1 cellular context compared by ENCODE assay signal in the genomic region with DNA sequence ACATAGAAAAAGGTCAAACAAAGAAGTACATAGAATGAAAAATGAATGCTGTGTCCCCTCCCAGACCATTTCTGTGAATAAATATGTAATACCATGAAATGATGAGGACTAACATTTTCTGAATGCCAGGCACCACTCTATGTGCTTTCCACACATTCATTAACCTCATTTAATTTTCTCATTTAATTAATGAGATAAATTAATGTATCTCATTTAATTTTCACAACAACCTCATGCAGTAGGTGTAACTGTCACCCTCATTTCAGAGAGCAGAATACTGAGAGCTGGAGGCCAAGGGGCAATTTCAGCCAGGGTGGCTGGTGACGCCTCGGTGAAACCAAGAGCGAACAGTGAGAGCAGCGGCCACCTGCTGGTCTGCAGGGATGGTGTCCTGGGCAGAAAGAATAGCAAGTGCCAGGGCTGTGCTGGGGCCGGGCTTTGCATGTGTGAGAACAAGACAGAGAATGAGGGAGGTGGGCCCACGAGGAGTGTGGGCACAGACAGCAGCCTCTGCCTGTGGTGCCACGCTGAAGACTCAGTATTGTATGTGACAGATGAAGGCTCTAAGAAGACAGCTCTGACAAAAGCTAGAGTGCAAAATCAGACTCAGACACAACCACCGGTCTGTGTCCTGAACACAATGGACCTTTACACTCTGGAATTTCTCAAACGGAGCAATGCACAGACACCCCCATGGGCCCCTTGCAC.
TF ChIP-seq lines count a peak whose summit lies in the region.

No MANE protein-coding gene starts in this region.

TF ChIP-seq in HepG2, 621 proteins besides CTCF, POLR2A, EP300 and RAD21 (continued from another document and continues in another):
- TF ChIP-seq, protein P1, sequence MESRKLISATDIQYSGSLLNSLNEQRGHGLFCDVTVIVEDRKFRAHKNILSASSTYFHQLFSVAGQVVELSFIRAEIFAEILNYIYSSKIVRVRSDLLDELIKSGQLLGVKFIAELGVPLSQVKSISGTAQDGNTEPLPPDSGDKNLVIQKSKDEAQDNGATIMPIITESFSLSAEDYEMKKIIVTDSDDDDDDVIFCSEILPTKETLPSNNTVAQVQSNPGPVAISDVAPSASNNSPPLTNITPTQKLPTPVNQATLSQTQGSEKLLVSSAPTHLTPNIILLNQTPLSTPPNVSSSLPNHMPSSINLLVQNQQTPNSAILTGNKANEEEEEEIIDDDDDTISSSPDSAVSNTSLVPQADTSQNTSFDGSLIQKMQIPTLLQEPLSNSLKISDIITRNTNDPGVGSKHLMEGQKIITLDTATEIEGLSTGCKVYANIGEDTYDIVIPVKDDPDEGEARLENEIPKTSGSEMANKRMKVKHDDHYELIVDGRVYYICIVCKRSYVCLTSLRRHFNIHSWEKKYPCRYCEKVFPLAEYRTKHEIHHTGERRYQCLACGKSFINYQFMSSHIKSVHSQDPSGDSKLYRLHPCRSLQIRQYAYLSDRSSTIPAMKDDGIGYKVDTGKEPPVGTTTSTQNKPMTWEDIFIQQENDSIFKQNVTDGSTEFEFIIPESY (CRISPR knock-in tag; IDR thresholded peaks at IDR 0.05), result 0 out of 2 replicates have a peak, but pooled peaks have one; percentile 11
- peak; percentile 79; the same call in 1 of the 2 replicates for TF ChIP-seq HNRNPL (IDR thresholded peaks at IDR 0.05; ENCODE audit: low read depth, low read length)
- TF ChIP-seq, protein P2, sequence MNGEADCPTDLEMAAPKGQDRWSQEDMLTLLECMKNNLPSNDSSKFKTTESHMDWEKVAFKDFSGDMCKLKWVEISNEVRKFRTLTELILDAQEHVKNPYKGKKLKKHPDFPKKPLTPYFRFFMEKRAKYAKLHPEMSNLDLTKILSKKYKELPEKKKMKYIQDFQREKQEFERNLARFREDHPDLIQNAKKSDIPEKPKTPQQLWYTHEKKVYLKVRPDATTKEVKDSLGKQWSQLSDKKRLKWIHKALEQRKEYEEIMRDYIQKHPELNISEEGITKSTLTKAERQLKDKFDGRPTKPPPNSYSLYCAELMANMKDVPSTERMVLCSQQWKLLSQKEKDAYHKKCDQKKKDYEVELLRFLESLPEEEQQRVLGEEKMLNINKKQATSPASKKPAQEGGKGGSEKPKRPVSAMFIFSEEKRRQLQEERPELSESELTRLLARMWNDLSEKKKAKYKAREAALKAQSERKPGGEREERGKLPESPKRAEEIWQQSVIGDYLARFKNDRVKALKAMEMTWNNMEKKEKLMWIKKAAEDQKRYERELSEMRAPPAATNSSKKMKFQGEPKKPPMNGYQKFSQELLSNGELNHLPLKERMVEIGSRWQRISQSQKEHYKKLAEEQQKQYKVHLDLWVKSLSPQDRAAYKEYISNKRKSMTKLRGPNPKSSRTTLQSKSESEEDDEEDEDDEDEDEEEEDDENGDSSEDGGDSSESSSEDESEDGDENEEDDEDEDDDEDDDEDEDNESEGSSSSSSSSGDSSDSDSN (CRISPR knock-in tag; IDR thresholded peaks at IDR 0.05), result 0 out of 2 replicates have a peak, but pooled peaks have one; percentile 30
- TF ChIP-seq ZNF143 (CRISPR knock-in tag; IDR thresholded peaks at IDR 0.05), result no peak
- no peak for TF ChIP-seq HOXA5 (CRISPR knock-in tag; IDR thresholded peaks at IDR 0.05)
- no peak for TF ChIP-seq AKAP8 (CRISPR knock-in tag; IDR thresholded peaks at IDR 0.05)
- TF ChIP-seq ELF1 (CRISPR knock-in tag; IDR thresholded peaks at IDR 0.05), result 0 out of 2 replicates have a peak, but pooled peaks have one; percentile 18
- TF ChIP-seq ZNF142 (CRISPR knock-in tag; IDR thresholded peaks at IDR 0.05), result no peak
- 0 out of 2 replicates have a peak, but pooled peaks have one; percentile 46 for TF ChIP-seq MTERF4 (CRISPR knock-in tag; IDR thresholded peaks at IDR 0.05)
- TF ChIP-seq, protein P3, sequence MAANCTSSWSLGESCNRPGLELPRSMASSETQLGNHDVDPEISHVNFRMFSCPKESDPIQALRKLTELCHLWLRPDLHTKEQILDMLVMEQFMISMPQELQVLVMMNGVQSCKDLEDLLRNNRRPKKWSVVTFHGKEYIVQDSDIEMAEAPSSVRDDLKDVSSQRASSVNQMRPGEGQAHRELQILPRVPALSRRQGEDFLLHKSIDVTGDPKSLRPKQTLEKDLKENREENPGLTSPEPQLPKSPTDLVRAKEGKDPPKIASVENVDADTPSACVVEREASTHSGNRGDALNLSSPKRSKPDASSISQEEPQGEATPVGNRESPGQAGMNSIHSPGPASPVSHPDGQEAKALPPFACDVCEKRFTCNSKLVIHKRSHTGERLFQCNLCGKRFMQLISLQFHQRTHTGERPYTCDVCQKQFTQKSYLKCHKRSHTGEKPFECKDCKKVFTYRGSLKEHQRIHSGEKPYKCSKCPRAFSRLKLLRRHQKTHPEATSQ (CRISPR knock-in tag; IDR thresholded peaks at IDR 0.05; ENCODE audit: borderline replicate concordance), result peak; percentile 67; the same call in 1 of the 2 replicates
- no peak for TF ChIP-seq HNRNPK (IDR thresholded peaks at IDR 0.05; ENCODE audit: low read depth, low read length, poor library complexity, severe bottlenecking)
- no peak for TF ChIP-seq TCF7L2 (IDR thresholded peaks at IDR 0.05; ENCODE audit: low read depth, low read length)
- no peak for TF ChIP-seq STAT5B (CRISPR knock-in tag; IDR thresholded peaks at IDR 0.05)
- TF ChIP-seq, protein P4, sequence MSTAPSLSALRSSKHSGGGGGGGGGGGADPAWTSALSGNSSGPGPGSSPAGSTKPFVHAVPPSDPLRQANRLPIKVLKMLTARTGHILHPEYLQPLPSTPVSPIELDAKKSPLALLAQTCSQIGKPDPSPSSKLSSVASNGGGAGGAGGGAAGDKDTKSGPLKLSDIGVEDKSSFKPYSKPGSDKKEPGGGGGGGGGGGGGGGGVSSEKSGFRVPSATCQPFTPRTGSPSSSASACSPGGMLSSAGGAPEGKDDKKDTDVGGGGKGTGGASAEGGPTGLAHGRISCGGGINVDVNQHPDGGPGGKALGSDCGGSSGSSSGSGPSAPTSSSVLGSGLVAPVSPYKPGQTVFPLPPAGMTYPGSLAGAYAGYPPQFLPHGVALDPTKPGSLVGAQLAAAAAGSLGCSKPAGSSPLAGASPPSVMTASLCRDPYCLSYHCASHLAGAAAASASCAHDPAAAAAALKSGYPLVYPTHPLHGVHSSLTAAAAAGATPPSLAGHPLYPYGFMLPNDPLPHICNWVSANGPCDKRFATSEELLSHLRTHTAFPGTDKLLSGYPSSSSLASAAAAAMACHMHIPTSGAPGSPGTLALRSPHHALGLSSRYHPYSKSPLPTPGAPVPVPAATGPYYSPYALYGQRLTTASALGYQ (CRISPR knock-in tag; IDR thresholded peaks at IDR 0.05), result no peak
- TF ChIP-seq, protein P5, sequence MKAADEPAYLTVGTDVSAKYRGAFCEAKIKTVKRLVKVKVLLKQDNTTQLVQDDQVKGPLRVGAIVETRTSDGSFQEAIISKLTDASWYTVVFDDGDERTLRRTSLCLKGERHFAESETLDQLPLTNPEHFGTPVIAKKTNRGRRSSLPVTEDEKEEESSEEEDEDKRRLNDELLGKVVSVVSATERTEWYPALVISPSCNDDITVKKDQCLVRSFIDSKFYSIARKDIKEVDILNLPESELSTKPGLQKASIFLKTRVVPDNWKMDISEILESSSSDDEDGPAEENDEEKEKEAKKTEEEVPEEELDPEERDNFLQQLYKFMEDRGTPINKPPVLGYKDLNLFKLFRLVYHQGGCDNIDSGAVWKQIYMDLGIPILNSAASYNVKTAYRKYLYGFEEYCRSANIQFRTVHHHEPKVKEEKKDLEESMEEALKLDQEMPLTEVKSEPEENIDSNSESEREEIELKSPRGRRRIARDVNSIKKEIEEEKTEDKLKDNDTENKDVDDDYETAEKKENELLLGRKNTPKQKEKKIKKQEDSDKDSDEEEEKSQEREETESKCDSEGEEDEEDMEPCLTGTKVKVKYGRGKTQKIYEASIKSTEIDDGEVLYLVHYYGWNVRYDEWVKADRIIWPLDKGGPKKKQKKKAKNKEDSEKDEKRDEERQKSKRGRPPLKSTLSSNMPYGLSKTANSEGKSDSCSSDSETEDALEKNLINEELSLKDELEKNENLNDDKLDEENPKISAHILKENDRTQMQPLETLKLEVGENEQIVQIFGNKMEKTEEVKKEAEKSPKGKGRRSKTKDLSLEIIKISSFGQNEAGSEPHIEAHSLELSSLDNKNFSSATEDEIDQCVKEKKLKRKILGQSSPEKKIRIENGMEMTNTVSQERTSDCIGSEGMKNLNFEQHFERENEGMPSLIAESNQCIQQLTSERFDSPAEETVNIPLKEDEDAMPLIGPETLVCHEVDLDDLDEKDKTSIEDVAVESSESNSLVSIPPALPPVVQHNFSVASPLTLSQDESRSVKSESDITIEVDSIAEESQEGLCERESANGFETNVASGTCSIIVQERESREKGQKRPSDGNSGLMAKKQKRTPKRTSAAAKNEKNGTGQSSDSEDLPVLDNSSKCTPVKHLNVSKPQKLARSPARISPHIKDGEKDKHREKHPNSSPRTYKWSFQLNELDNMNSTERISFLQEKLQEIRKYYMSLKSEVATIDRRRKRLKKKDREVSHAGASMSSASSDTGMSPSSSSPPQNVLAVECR (CRISPR knock-in tag; IDR thresholded peaks at IDR 0.05; ENCODE audit: borderline replicate concordance), result peak; percentile 36; the same call in 1 of the 2 replicates
- 0 out of 2 replicates have a peak, but pooled peaks have one; percentile 44 for TF ChIP-seq MXD4 (CRISPR knock-in tag; IDR thresholded peaks at IDR 0.05)
- TF ChIP-seq ZNF83 (CRISPR knock-in tag; IDR thresholded peaks at IDR 0.05; ENCODE audit: borderline replicate concordance), result peak; percentile 78; the same call in 1 of the 2 replicates
- TF ChIP-seq, protein P6, sequence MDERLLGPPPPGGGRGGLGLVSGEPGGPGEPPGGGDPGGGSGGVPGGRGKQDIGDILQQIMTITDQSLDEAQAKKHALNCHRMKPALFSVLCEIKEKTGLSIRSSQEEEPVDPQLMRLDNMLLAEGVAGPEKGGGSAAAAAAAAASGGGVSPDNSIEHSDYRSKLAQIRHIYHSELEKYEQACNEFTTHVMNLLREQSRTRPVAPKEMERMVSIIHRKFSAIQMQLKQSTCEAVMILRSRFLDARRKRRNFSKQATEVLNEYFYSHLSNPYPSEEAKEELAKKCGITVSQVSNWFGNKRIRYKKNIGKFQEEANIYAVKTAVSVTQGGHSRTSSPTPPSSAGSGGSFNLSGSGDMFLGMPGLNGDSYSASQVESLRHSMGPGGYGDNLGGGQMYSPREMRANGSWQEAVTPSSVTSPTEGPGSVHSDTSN (CRISPR knock-in tag; IDR thresholded peaks at IDR 0.05), result no peak
